Comparison of ENCODE assay signal across 8 cellular contexts in the genomic region with DNA sequence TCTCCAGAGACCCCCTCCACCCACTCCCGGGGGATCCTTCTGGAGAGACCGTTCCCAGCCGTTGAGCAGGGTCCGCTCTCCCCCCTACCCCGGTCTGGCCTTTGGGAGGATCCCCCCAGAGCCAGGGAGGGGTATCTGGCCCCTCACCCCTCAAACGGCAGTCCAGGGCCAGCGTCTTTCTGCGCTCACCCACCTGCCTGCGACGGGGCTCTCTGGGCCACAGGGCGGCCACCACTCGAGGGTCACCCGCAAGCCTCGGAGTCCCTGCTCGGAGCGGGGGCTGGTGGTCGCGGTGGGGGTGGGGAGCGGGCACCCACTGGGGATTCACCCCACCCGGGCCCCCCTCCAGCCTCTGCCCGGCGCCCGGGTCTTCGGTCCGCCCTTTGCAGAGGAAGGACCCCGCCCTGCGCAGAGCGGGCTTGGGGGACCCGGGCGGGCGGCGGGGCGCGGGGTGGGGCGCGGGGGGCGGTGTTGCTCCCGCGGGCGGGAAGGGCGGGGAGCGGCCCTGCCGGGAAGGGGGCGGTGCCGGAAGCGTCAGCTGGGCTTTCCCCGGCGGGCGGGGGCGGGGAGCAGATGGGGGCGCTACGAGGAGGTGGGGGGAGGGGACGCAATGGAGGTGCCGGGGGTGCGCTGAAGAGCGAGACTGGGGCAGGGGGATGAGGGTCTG. TPM values are rescaled to one million over a fixed set of nuclear protein-coding genes. Genes with fewer than 3 reads are reported as not detected.
DNase-seq lines count a peak whose midpoint lies in the region; TF ChIP-seq lines count a peak whose summit lies in the region.

No MANE protein-coding gene starts in this region.

- TF ChIP-seq CTCF in chondrocyte (IDR thresholded peaks at IDR 0.05) = no peak

- no peaks in the 10 kb centered on the region for H3K27me3 Mint-ChIP-seq in chondrocyte (ENCODE audit: low read depth)

- peaks cover 31% of the 10 kb centered on the region for H3K4me1 ChIP-seq in adipocyte (ENCODE audit: control insufficient read depth, insufficient read depth, low read length)

- H3K4me3 Mint-ChIP-seq in chondrocyte (ENCODE audit: unreplicated experiment) = no peak overlapping the region

- H3K36me3 ChIP-seq in adipocyte (ENCODE audit: control insufficient read depth, insufficient read depth, low read length, severe bottlenecking) = no peaks in the 10 kb centered on the region

- H3K4me3 ChIP-seq in adipocyte (ENCODE audit: low read length) = peak overlapping the region; percentile 81

- peak overlapping the region; percentile 95 for H3K9ac ChIP-seq in adipocyte (ENCODE audit: low read length)

- no peaks in the 10 kb centered on the region for H3K27me3 ChIP-seq in adipocyte (replicated peaks; ENCODE audit: control insufficient read depth, insufficient read depth, low read length)

- peaks cover 28% of the 10 kb centered on the region for H3K4me1 Mint-ChIP-seq in chondrocyte (ENCODE audit: low read depth)

- no peaks in the 10 kb centered on the region for H3K9me3 ChIP-seq in adipocyte (ENCODE audit: control insufficient read depth, low read length)

- no peaks in the 10 kb centered on the region for H3K9me3 Mint-ChIP-seq in chondrocyte (ENCODE audit: low read depth)

- peak in 2 of 3 experiments; percentile 27 to 57 for DNase-seq in NCI-H1417 (lab: John Stamatoyannopoulos, UW)
- no peak for DNase-seq in NCI-H1417 treated with DMSO at 0.1 percent for 48 hours (lab: John Stamatoyannopoulos, UW)
- peak; percentile 25 for DNase-seq in SW480 (ENCODE audit: low spot score)
- peak; percentile 76 for DNase-seq in adipocyte (ENCODE audit: low read depth)
- DNase-seq in hippocampal formation (lab: John Stamatoyannopoulos, UW) = peak; percentile 6 to 40
- peak; percentile 74 to 88 for DNase-seq in stimulated activated CD4-positive, alpha-beta T cell treated with anti-CD3 and anti-CD28 coated beads, Interleukin-12 subunit alpha, Interleukin-12 subunit beta, amount 100 ng/mL, for 24 hours (ENCODE audit: low read depth in 2 of 2)
- no peak for DNase-seq in chondrocyte (ENCODE audit: low spot score)
- DNase-seq in NCI-H2029 (lab: John Stamatoyannopoulos, UW) = no peak

- H3K27ac Mint-ChIP-seq in chondrocyte (ENCODE audit: unreplicated experiment) = no peak overlapping the region

- H3K36me3 Mint-ChIP-seq in chondrocyte (ENCODE audit: low read depth) = no peaks in the 10 kb centered on the region

RNA-seq across cellular contexts. Expression of a gene that starts 16.6 kb away (rescaled TPM):
- total RNA-seq in chondrocyte = 44.3 to 117 TPM (median 49.9 TPM) in 3 replicates

RNA-seq across cellular contexts. Expression of a gene that starts 16.8 kb away (rescaled TPM):
- total RNA-seq in chondrocyte = 18.7 to 27.3 TPM (median 20.6 TPM) in 3 replicates

RNA-seq across cellular contexts. Expression of a gene that starts 25.5 kb away (rescaled TPM):
- 12.0 to 18.2 TPM (median 16.8 TPM) in 3 replicates for total RNA-seq in chondrocyte

Comparison
In these comparisons a context has a peak if more than half of its experiments do, and no peak if none do; other contexts are left out.
1. DNase-seq: peak in NCI-H1417 (2 of 3), SW480 (single experiment), adipocyte (single experiment), hippocampal formation (2 of 2) and stimulated activated CD4-positive, alpha-beta T cell treated with anti-CD3 and anti-CD28 coated beads, Interleukin-12 subunit alpha, Interleukin-12 subunit beta, amount 100 ng/mL, for 24 hours (2 of 2); none in NCI-H1417 treated with DMSO at 0.1 percent for 48 hours (single experiment), chondrocyte (single experiment) and NCI-H2029 (single experiment).